9 cellular contexts compared by ENCODE assay signal in genomic region chr2:58047969-58048368, GRCh38. TPM values are rescaled to one million over a fixed set of nuclear protein-coding genes. Genes with fewer than 3 reads are reported as not detected.
DNase-seq lines count a peak whose midpoint lies in the region; ATAC-seq and TF ChIP-seq lines count a peak whose summit lies in the region.
"Had no signal": no experiment of that assay in that cellular context is flagged by ENCODE, and none has a peak within 500 bp of the region (broad histone marks: within the 10 kb centered on the region; RNA-seq: fewer than 3 reads in every experiment).

No MANE protein-coding gene starts in this region.

- CTCF ChIA-PET in PC-9 (lab: Charles Lee): no interaction called here
- CTCF ChIA-PET in RWPE1 (lab: Yijun Ruan, JAX): no interaction called here

- TF ChIP-seq CTCF in PC-9 (conservative IDR thresholded peaks at IDR 0.05): no peak
- TF ChIP-seq CTCF in esophagus squamous epithelium (IDR thresholded peaks at IDR 0.05): no peak
- TF ChIP-seq CTCF in RWPE1 (conservative IDR thresholded peaks at IDR 0.05; ENCODE audit: low read depth): no peak

- intact Hi-C loops in PC-9 (cut with micrococcal nuclease; ENCODE audit: unreplicated experiment) (loop anchor here (5.0 kb wide), 2 partner anchors 66 to 141 kb away; no protein-coding TSS in a partner anchor), esophagus squamous epithelium (cut with DNase I) (loop anchor here (10.0 kb wide), 1 partner anchor 67 kb away; no protein-coding TSS in a partner anchor)

- no peaks in the 10 kb centered on the region; the same call in 1 of the 2 replicates for H3K9me3 ChIP-seq in PC-9 (ENCODE audit: insufficient read depth, low read depth)
- H3K9me3 ChIP-seq in esophagus squamous epithelium: no peaks in the 10 kb centered on the region

- H3K27ac ChIP-seq in PC-9 (peak overlapping the region; percentile 81; the same call in 1 of the 2 replicates), esophagus squamous epithelium (peak overlapping the region in 2 of 4 donors; percentile 96 to 98), RWPE1 (no peak overlapping the region)

- peaks cover 11% of the 10 kb centered on the region for H3F3A ChIP-seq in PC-9 (ENCODE audit: insufficient read depth, low read depth)

- H3K4me1 Mint-ChIP-seq in activated T-cell treated with anti-CD3 and anti-CD28 coated beads, Interleukin-2, amount 50 U/mL, for 4 hours (ENCODE audit: low read depth): peaks cover 46% of the 10 kb centered on the region
- peaks cover 9 to 47% of the 10 kb centered on the region in 2 donors for H3K4me1 Mint-ChIP-seq in stimulated activated naive B cell treated with anti-CD40 and anti-IgM and Interleukin-4, amounts not matched to agents 10 μg/mL and 1 μg/mL and 100 μg/mL, for 72 hours

- POLR2A ChIA-PET in PC-9 (lab: Charles Lee; ENCODE audit: unreplicated experiment): no interaction called here
- POLR2A ChIA-PET in RWPE1 (lab: Yijun Ruan, JAX; ENCODE audit: low non-redundant PET): no interaction called here

- no peak for ATAC-seq in activated T-cell treated with anti-CD3 and anti-CD28 coated beads, Interleukin-2, amount 50 U/mL, for 4 hours
- ATAC-seq in stimulated activated naive B cell treated with anti-CD40 and anti-IgM and Interleukin-4, amounts not matched to agents 10 μg/mL and 1 μg/mL and 100 μg/mL, for 72 hours (replicated peaks): no peak
- ATAC-seq in GM18519 (IDR thresholded peaks at IDR 0.05; ENCODE audit: low FRiP score, unreplicated experiment): no peak

- H3K36me3 ChIP-seq in PC-9 (ENCODE audit: low read depth) (peaks cover 10% of the 10 kb centered on the region), esophagus squamous epithelium (peaks cover 0 to 31% (median 0%) of the 10 kb centered on the region in 3 donors)

- no TSS peak for BruUV-seq in PC-9 (replicated peaks; lab: Mats Ljungman, UMichigan)

- no peak for DNase-seq in activated T-cell treated with anti-CD3 and anti-CD28 coated beads, Interleukin-2, amount 50 U/mL, for 4 hours
- DNase-seq in activated T-cell treated with anti-CD3 and anti-CD28 coated beads for 4 hours (no peak), PC-9 (no peak), esophagus squamous epithelium (lab: John Stamatoyannopoulos, UW) (no peak), RWPE1 (ENCODE audit: low spot score) (no peak), germinal center (ENCODE audit: low spot score) (no peak)
- DNase-seq in stimulated activated naive B cell treated with anti-CD40 and anti-IgM and Interleukin-4, amounts not matched to agents 10 μg/mL and 1 μg/mL and 100 μg/mL, for 72 hours: no peak
- DNase-seq: amniotic stem cell had no signal

- H3K9me3 Mint-ChIP-seq in activated T-cell treated with anti-CD3 and anti-CD28 coated beads, Interleukin-2, amount 50 U/mL, for 4 hours: no peaks in the 10 kb centered on the region
- no peaks in the 10 kb centered on the region for H3K9me3 Mint-ChIP-seq in stimulated activated naive B cell treated with anti-CD40 and anti-IgM and Interleukin-4, amounts not matched to agents 10 μg/mL and 1 μg/mL and 100 μg/mL, for 72 hours

- WGBS in esophagus squamous epithelium, 2 donors: 43 to 46% methylated on average over 3 of the region's 3 CpGs

- peak overlapping the region; percentile 5 for H3K27ac Mint-ChIP-seq in stimulated activated naive B cell treated with anti-CD40 and anti-IgM and Interleukin-4, amounts not matched to agents 10 μg/mL and 1 μg/mL and 100 μg/mL, for 72 hours

- peak overlapping the region; percentile 88 for H3K4me3 Mint-ChIP-seq in activated T-cell treated with anti-CD3 and anti-CD28 coated beads, Interleukin-2, amount 50 U/mL, for 4 hours
- peak overlapping the region; percentile 41 to 97 for H3K4me3 Mint-ChIP-seq in stimulated activated naive B cell treated with anti-CD40 and anti-IgM and Interleukin-4, amounts not matched to agents 10 μg/mL and 1 μg/mL and 100 μg/mL, for 72 hours

- peaks cover 4% of the 10 kb centered on the region for H3K36me3 Mint-ChIP-seq in activated T-cell treated with anti-CD3 and anti-CD28 coated beads, Interleukin-2, amount 50 U/mL, for 4 hours (ENCODE audit: insufficient read depth)
- peaks cover 22 to 23% of the 10 kb centered on the region in 2 donors for H3K36me3 Mint-ChIP-seq in stimulated activated naive B cell treated with anti-CD40 and anti-IgM and Interleukin-4, amounts not matched to agents 10 μg/mL and 1 μg/mL and 100 μg/mL, for 72 hours

- no peak for TF ChIP-seq POLR2A in esophagus squamous epithelium (IDR thresholded peaks at IDR 0.05)

- H2AFZ ChIP-seq in PC-9: peak overlapping the region; percentile 83; the same call in 1 of the 2 replicates

- peaks cover 29% of the 10 kb centered on the region for H3K79me2 ChIP-seq in PC-9 (ENCODE audit: low read depth)

- H4K20me1 ChIP-seq in PC-9 (ENCODE audit: insufficient read depth): no peaks in the 10 kb centered on the region

- H3K4me1 ChIP-seq in PC-9 (replicated peaks; ENCODE audit: insufficient read depth): peaks cover 29% of the 10 kb centered on the region
- peaks cover 4 to 35% (median 9%) of the 10 kb centered on the region in 3 donors for H3K4me1 ChIP-seq in esophagus squamous epithelium

- H3K4me3 ChIP-seq in PC-9 (peak overlapping the region; percentile 65), esophagus squamous epithelium (peak overlapping the region in 3 of 4 donors; percentile 78 to 91 (median 88))

- no peaks in the 10 kb centered on the region for H3K27me3 Mint-ChIP-seq in activated T-cell treated with anti-CD3 and anti-CD28 coated beads, Interleukin-2, amount 50 U/mL, for 4 hours (ENCODE audit: low read depth)
- H3K27me3 Mint-ChIP-seq in stimulated activated naive B cell treated with anti-CD40 and anti-IgM and Interleukin-4, amounts not matched to agents 10 μg/mL and 1 μg/mL and 100 μg/mL, for 72 hours: no peaks in the 10 kb centered on the region

- H3K4me2 ChIP-seq in PC-9: peak overlapping the region; percentile 90

- H3K9me2 ChIP-seq in PC-9 (ENCODE audit: insufficient read depth): no peaks in the 10 kb centered on the region

- H3K27me3 ChIP-seq in PC-9 (ENCODE audit: insufficient read depth, low read depth): no peaks in the 10 kb centered on the region
- H3K27me3 ChIP-seq in esophagus squamous epithelium: no peaks in the 10 kb centered on the region

RNA-seq across cellular contexts. Expression of gene VRK2, which starts 1.4 kb away (rescaled TPM):
- 10 to 100 TPM; 21.5 to 29.8 (median 25.5) TPM for total RNA-seq in activated T-cell treated with anti-CD3 and anti-CD28 coated beads, Interleukin-2, amount 50 U/mL, for 4 hours
- 32.7 and 42.8 TPM in 2 replicates for total RNA-seq in PC-9 (2021)
- total RNA-seq in esophagus squamous epithelium: 10 to 100 TPM; 17.9 to 33.6 (median 25.7) TPM
